1 cellular context compared by ENCODE assay signal in the genomic region with DNA sequence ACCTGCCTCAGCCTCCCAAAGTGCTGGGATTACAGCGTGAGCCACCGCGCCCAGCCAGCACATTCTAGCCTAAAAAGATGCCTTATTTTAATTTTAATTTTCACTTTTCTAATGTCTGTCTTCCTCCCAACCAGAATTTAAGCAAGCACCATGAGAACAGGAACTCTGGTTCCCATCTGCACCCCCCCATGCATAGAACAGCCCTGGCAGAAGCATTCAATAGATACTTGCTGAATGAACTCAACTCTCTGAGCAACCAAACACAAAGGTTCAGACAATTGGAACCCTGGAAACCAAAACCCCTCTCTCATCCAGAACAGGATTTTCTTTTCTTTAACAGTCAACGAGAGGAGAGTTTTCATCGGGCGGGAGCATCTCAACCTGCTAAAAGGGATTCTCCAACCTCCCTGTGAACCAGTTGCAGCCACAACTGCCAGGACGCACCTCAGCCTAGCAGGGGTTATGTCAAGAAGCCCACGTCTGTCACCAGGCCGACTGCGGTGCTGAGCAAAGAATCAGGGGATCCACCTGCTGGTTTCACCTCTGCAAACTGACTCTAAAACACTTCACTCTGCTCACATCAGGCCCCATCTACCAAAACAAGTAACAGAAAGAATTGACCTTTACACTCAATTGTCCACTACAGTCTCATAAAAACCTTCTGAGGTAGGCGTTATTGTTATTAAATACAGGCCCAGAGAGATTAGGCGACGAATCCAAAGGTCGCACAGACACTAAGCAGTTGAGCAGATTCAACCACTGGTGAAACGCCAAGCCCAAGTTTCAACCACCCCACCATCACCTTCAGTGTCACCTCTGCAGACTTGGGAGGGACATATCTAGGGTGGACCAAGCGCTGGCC.
TF ChIP-seq lines count a peak whose summit lies in the region.

No MANE protein-coding gene starts in this region.

TF ChIP-seq in WTC11, 78 proteins besides CTCF, POLR2A, EP300 and RAD21 (continued from another document):
- no peak for TF ChIP-seq TCF7 (CRISPR knock-in tag; IDR thresholded peaks at IDR 0.05; ENCODE audit: low read depth)
